ENCODE assay signal across 20 cellular contexts in genomic region chr12:64468966-64469365, GRCh38. TPM values are rescaled to one million over a fixed set of nuclear protein-coding genes. Genes with fewer than 3 reads are reported as not detected.
DNase-seq lines count a peak whose midpoint lies in the region; ATAC-seq and TF ChIP-seq lines count a peak whose summit lies in the region.
"Had no signal": no experiment of that assay in that cellular context is flagged by ENCODE, and none has a peak within 500 bp of the region (broad histone marks: within the 10 kb centered on the region; RNA-seq: fewer than 3 reads in every experiment).

No MANE protein-coding gene starts in this region.

- no peaks in the 10 kb centered on the region for H3K27me3 Mint-ChIP-seq in endodermal cell (ENCODE audit: insufficient read depth)
- no peaks in the 10 kb centered on the region for H3K27me3 Mint-ChIP-seq in CD4-positive, alpha-beta T cell

- intact Hi-C loops in Right ventricle myocardium inferior (cut with DNase I) = no loop called here
- intact Hi-C loops in CD4-positive, alpha-beta T cell (cut with DNase I, micrococcal nuclease) = no loop called here

- DNase-seq in cardiac muscle cell (ENCODE audit: low read depth in 1 of 2, low spot score in 1 of 2) (peak in 1 of 2 donors; percentile 17), Right ventricle myocardium inferior (ENCODE audit: missing footprints) (no peak), SJSA1 (ENCODE audit: low read depth in 1 of 2, low spot score in 2 of 2) (no peak), endodermal cell (no peak), hepatic stellate cell (ENCODE audit: low spot score) (no peak)
- DNase-seq in CD4-positive, alpha-beta T cell = no peak
- DNase-seq: 8988T, DMS79 treated with DMSO at 0.1 percent for 48 hours, Kasumi-1, MG63, NCI-H1048, NCI-H1436, NCI-H1930, NCI-H226, NCI-H524, SHP77 treated with DMSO at 0.1 percent for 48 hours had no signal

- H3K36me3 Mint-ChIP-seq in endodermal cell (ENCODE audit: low read depth) = peaks cover 64% of the 10 kb centered on the region
- H3K36me3 Mint-ChIP-seq in CD4-positive, alpha-beta T cell (ENCODE audit: low read depth) = peaks cover 64% of the 10 kb centered on the region

- H3K9me3 ChIP-seq in cardiac muscle cell (ENCODE audit: low read depth) (no peaks in the 10 kb centered on the region), SJSA1 (replicated peaks) (no peaks in the 10 kb centered on the region), endodermal cell (ENCODE audit: control insufficient read depth, low read length) (no peaks in the 10 kb centered on the region), skeletal muscle tissue (ENCODE audit: control insufficient read depth in 3 of 3, low read length in 3 of 3) (no peaks in the 10 kb centered on the region)
- H3K9me3 ChIP-seq in CD4-positive, alpha-beta T cell (ENCODE audit: control insufficient read depth, low read length) = no peaks in the 10 kb centered on the region
- H3K9me3 ChIP-seq: HAP-1, MG63 had no signal

- no peaks in the 10 kb centered on the region for H3K9me3 Mint-ChIP-seq in endodermal cell
- no peaks in the 10 kb centered on the region for H3K9me3 Mint-ChIP-seq in CD4-positive, alpha-beta T cell

- no peak overlapping the region for H3K4me3 ChIP-seq in cardiac muscle cell
- no peak overlapping the region for H3K4me3 ChIP-seq in SJSA1
- no peak overlapping the region for H3K4me3 ChIP-seq in endodermal cell (ENCODE audit: low read length)
- no peak overlapping the region for H3K4me3 ChIP-seq in skeletal muscle tissue (ENCODE audit: low read length in 3 of 3)
- H3K4me3 ChIP-seq: BLaER1 treated with 17β-estradiol and CSF1 and Interleukin-3, amounts not matched to agents 10 nM and 100 nM; HAP-1; MG63 had no signal

- H3K4me1 ChIP-seq in cardiac muscle cell (ENCODE audit: low read depth) (no peaks in the 10 kb centered on the region), SJSA1 (replicated peaks) (peaks cover 24% of the 10 kb centered on the region), endodermal cell (ENCODE audit: control insufficient read depth, insufficient read depth, low read length) (no peaks in the 10 kb centered on the region), skeletal muscle tissue (ENCODE audit: control insufficient read depth in 3 of 3, insufficient read depth in 3 of 3, low read length in 3 of 3) (peaks cover 3 to 22% (median 21%) of the 10 kb centered on the region in 3 donors)
- H3K4me1 ChIP-seq: BLaER1 treated with 17β-estradiol and CSF1 and Interleukin-3, amounts not matched to agents 10 nM and 100 nM had no signal

- POLR2A ChIA-PET in CD4-positive, alpha-beta T cell (lab: Charles Lee) = no interaction called here

- peak overlapping the region; percentile 44 for H3K27ac ChIP-seq in cardiac muscle cell
- H3K27ac ChIP-seq in SJSA1 = peak overlapping the region; percentile 50
- no peak overlapping the region for H3K27ac ChIP-seq in endodermal cell (ENCODE audit: low read depth, low read length)
- peak overlapping the region; percentile 67 for H3K27ac ChIP-seq in skeletal muscle tissue (ENCODE audit: low read depth, low read length)
- H3K27ac ChIP-seq in CD4-positive, alpha-beta T cell (ENCODE audit: low read depth, low read length) = no peak overlapping the region
- H3K27ac ChIP-seq: BLaER1 treated with 17β-estradiol and CSF1 and Interleukin-3, amounts not matched to agents 10 nM and 100 nM had no signal

- ATAC-seq in Right ventricle myocardium inferior = no peak
- no peak for ATAC-seq in CD4-positive, alpha-beta T cell (ENCODE audit: poor library complexity)
- ATAC-seq in GM21786 (IDR thresholded peaks at IDR 0.05; ENCODE audit: unreplicated experiment) = no peak

- no peak for TF ChIP-seq CTCF in cardiac muscle cell (IDR thresholded peaks at IDR 0.05; ENCODE audit: low read depth, low read length)
- no peak for TF ChIP-seq CTCF in endodermal cell (conservative IDR thresholded peaks at IDR 0.05)
- no peak for TF ChIP-seq CTCF in CD4-positive, alpha-beta T cell (IDR thresholded peaks at IDR 0.05)

- H3K4me3 Mint-ChIP-seq in endodermal cell = no peak overlapping the region
- no peak overlapping the region for H3K4me3 Mint-ChIP-seq in CD4-positive, alpha-beta T cell

- H3K27me3 ChIP-seq in cardiac muscle cell (no peaks in the 10 kb centered on the region), SJSA1 (replicated peaks) (no peaks in the 10 kb centered on the region), endodermal cell (ENCODE audit: control insufficient read depth, insufficient read depth, low read length, poor library complexity, severe bottlenecking) (no peaks in the 10 kb centered on the region), skeletal muscle tissue (ENCODE audit: control insufficient read depth in 3 of 3, insufficient read depth in 3 of 3, low read length in 3 of 3) (no peaks in the 10 kb centered on the region)
- H3K27me3 ChIP-seq in CD4-positive, alpha-beta T cell (ENCODE audit: control insufficient read depth, insufficient read depth, low read length) = no peaks in the 10 kb centered on the region
- H3K27me3 ChIP-seq: BLaER1 treated with 17β-estradiol and CSF1 and Interleukin-3, amounts not matched to agents 10 nM and 100 nM; MG63 had no signal

- no peaks in the 10 kb centered on the region for H3K4me1 Mint-ChIP-seq in endodermal cell
- no peaks in the 10 kb centered on the region for H3K4me1 Mint-ChIP-seq in CD4-positive, alpha-beta T cell (ENCODE audit: low read depth)

- WGBS in endodermal cell (ENCODE audit: insufficient coverage in 1 of 2, insufficient read length in 1 of 2), 2 experiments = 81 to 87% methylated on average over 5 of the region's 5 CpGs

- H3K27ac Mint-ChIP-seq in endodermal cell = peak overlapping the region; percentile 4
- H3K27ac Mint-ChIP-seq in CD4-positive, alpha-beta T cell = no peak overlapping the region

- H3K36me3 ChIP-seq in cardiac muscle cell (peaks cover 22% of the 10 kb centered on the region), SJSA1 (peaks cover 89% of the 10 kb centered on the region), endodermal cell (ENCODE audit: control insufficient read depth, insufficient read depth, low read length) (peaks cover 82% of the 10 kb centered on the region), skeletal muscle tissue (ENCODE audit: control insufficient read depth in 3 of 3, insufficient read depth in 3 of 3, low read length in 3 of 3) (peaks cover 15 to 25% (median 18%) of the 10 kb centered on the region in 3 donors)

- CTCF ChIA-PET in CD4-positive, alpha-beta T cell (lab: Charles Lee) = interaction anchor here (1.9 kb wide), 1 partner anchor 9 kb away, joined by 5 read pairs; no protein-coding TSS in a partner anchor

- H3K9ac ChIP-seq in endodermal cell (ENCODE audit: extremely low read depth, low read length, poor library complexity, severe bottlenecking) = no peak overlapping the region
- no peak overlapping the region for H3K9ac ChIP-seq in skeletal muscle tissue (ENCODE audit: low read depth in 1 of 3, low read length in 3 of 3)
- H3K9ac ChIP-seq: BLaER1 treated with 17β-estradiol and CSF1 and Interleukin-3, amounts not matched to agents 10 nM and 100 nM had no signal

RNA-seq across cellular contexts. Expression of gene TBK1, which starts 17.0 kb away (rescaled TPM):
- 9.0 and 9.7 TPM in 2 replicates for total RNA-seq in cardiac muscle cell
- polyA plus RNA-seq in cardiac muscle cell = 15.0 and 15.8 TPM in 2 replicates
- 11.9 TPM for total RNA-seq in Right ventricle myocardium inferior
- total RNA-seq in SJSA1 (2014; rRNA removed; shearing (Covaris generic)) = 31.4 and 35.4 TPM in 2 replicates
- 10 to 100 TPM; 23.9 to 25.1 TPM for total RNA-seq in endodermal cell
- 16.7 TPM for polyA plus RNA-seq in endodermal cell (2013, experiment 1 of 2)
- 16.9 TPM for polyA plus RNA-seq in endodermal cell (2013, experiment 2 of 2)
- total RNA-seq in skeletal muscle tissue = 19.8 TPM
- 1 to 10 TPM; 5.6 to 7.2 TPM for total RNA-seq in CD4-positive, alpha-beta T cell

Comparison
In these comparisons a context has a peak if more than half of its experiments do, and no peak if none do; other contexts are left out.
1. H3K27ac ChIP-seq: peak in cardiac muscle cell (single experiment), SJSA1 (single experiment) and skeletal muscle tissue (single experiment); none in endodermal cell (single experiment) and CD4-positive, alpha-beta T cell (single experiment).